ENCODE assay signal across 9 cellular contexts in genomic region chr13:46665630-46666482, GRCh38.
DNase-seq lines count a peak whose midpoint lies in the region; ATAC-seq, FAIRE-seq and TF ChIP-seq lines count a peak whose summit lies in the region.
"Had no signal": no experiment of that assay in that cellular context is flagged by ENCODE, and none has a peak within 500 bp of the region (broad histone marks: within the 10 kb centered on the region; RNA-seq: fewer than 3 reads in every experiment).

No MANE protein-coding gene starts in this region.

- WGBS in pancreas, 2 donors, result 27 to 30% methylated on average over 7 of the region's 7 CpGs
- 40 to 52% (median 47%) methylated on average over 7 of the region's 7 CpGs for WGBS in psoas muscle, 3 donors

- H3K9me3 ChIP-seq in pancreas (no peaks in the 10 kb centered on the region), psoas muscle (no peaks in the 10 kb centered on the region)

- H3K4me3 ChIP-seq in pancreas (no peak overlapping the region), psoas muscle (no peak overlapping the region)

- no peaks in the 10 kb centered on the region for H3K27me3 ChIP-seq in pancreas
- no peaks in the 10 kb centered on the region for H3K27me3 ChIP-seq in psoas muscle (ENCODE audit: insufficient read depth in 3 of 3, low read length in 2 of 3)

- TF ChIP-seq POLR2A in GM12892 (IDR thresholded peaks at IDR 0.05; ENCODE audit: low read depth, low read length), result no peak

- no peaks in the 10 kb centered on the region for H3K36me3 ChIP-seq in pancreas
- H3K36me3 ChIP-seq in psoas muscle (ENCODE audit: insufficient read depth in 1 of 2, low read depth in 1 of 2), result no peaks in the 10 kb centered on the region

- no peak for TF ChIP-seq CTCF in pancreas (IDR thresholded peaks at IDR 0.05)
- TF ChIP-seq CTCF in psoas muscle (IDR thresholded peaks at IDR 0.05), result no peak

- intact Hi-C loops in pancreas (cut with DNase I), result no loop called here
- intact Hi-C loops in psoas muscle (cut with DNase I), result no loop called here

- H3K27ac ChIP-seq in caudate nucleus (ENCODE audit: low read depth, low read length) (peak overlapping the region; percentile 3), pancreas (peak overlapping the region in 2 of 4 donors; percentile 3 to 15), psoas muscle (no peak overlapping the region)

- FAIRE-seq in GM12892 (lab: Jason Lieb, UNC), result peak; percentile 89
- no peak for FAIRE-seq in pancreas (lab: Jason Lieb, UNC)

- ATAC-seq in HG03378 (IDR thresholded peaks at IDR 0.05; ENCODE audit: unreplicated experiment) (peak; percentile 33), pancreas (peak in 3 of 4 donors; percentile 45 to 78 (median 64)), psoas muscle (no peak), HG02798 (IDR thresholded peaks at IDR 0.05; ENCODE audit: poor library complexity, unreplicated experiment) (no peak), HG03095 (IDR thresholded peaks at IDR 0.05; ENCODE audit: unreplicated experiment) (no peak)

- H3K4me1 ChIP-seq in pancreas (peaks cover 13 to 48% (median 30%) of the 10 kb centered on the region in 3 donors), psoas muscle (peaks cover 24% of the 10 kb centered on the region)

- DNase-seq in GM12892 (ENCODE audit: insufficient read length), result no peak
- DNase-seq in caudate nucleus (lab: John Stamatoyannopoulos, UW), result no peak
- DNase-seq in pancreas, result no peak
- no peak for DNase-seq in psoas muscle
- DNase-seq in NCI-H2196 treated with DMSO at 0.1 percent for 48 hours (lab: John Stamatoyannopoulos, UW; ENCODE audit: unreplicated experiment), result no peak
- DNase-seq: activated T-cell treated with anti-CD3 and anti-CD28 coated beads, Interleukin-2, amount 50 U/mL, for 4 hours had no signal

Comparison
In these comparisons a context has a peak if more than half of its experiments do, and no peak if none do; other contexts are left out.
1. ATAC-seq: peak in HG03378 (single experiment) and pancreas (3 of 4); none in psoas muscle (0 of 4), HG02798 (single experiment) and HG03095 (single experiment).